In the genomic region with DNA sequence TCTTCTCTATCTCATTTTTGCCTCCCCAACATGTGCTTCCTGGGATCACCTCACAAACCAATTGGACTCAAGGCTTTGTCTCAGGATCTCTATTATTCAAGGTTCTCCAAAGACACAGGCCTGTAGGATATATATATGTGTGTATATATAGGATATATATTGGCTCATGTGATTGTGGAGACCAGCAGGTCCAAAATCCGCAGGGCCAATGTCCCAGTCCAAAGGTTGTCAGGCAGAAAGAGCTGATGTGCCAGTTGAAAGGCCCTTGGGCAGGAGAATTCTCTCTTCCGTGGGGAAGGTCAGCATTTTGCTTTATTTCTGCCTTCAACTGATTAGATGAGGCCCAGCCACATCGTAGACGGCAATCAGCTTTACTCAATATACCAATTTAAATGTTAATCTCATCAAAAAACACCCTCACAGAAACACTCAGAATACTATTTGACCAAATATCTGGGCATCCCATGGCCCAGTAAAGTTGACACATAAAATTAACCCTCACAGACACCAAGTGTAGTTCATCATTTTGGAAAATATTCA, we compare ENCODE assay signal across 25 cellular contexts. TPM values are rescaled to one million over a fixed set of nuclear protein-coding genes. Genes with fewer than 3 reads are reported as not detected.
DNase-seq lines count a peak whose midpoint lies in the region; ATAC-seq, FAIRE-seq and TF ChIP-seq lines count a peak whose summit lies in the region.
"Had no signal": no experiment of that assay in that cellular context is flagged by ENCODE, and none has a peak within 500 bp of the region (broad histone marks: within the 10 kb centered on the region; RNA-seq: fewer than 3 reads in every experiment).

No MANE protein-coding gene starts in this region.

- H3K4me1 Mint-ChIP-seq in activated naive CD8-positive, alpha-beta T cell (ENCODE audit: low read depth), result peaks cover 12% of the 10 kb centered on the region
- H3K4me1 Mint-ChIP-seq in activated naive CD8-positive, alpha-beta T cell treated with anti-CD3 and anti-CD28 coated beads, Interleukin-2, amount 50 U/mL, for 24 hours, result peaks cover 9% of the 10 kb centered on the region
- peaks cover 44% of the 10 kb centered on the region for H3K4me1 Mint-ChIP-seq in brain
- H3K4me1 Mint-ChIP-seq in naive thymus-derived CD8-positive, alpha-beta T cell, result peaks cover 6 to 15% (median 12%) of the 10 kb centered on the region in 4 donors
- H3K4me1 Mint-ChIP-seq in effector memory CD8-positive, alpha-beta T cell (ENCODE audit: low read depth in 2 of 2), result peaks cover 0 to 10% of the 10 kb centered on the region in 2 donors

- H3K4me3 ChIP-seq in small intestine (ENCODE audit: low read depth in 1 of 2, low read length in 2 of 2), result no peak overlapping the region
- H3K4me3 ChIP-seq: BLaER1, PC-9, SJCRH30 had no signal

- H3K4me3 Mint-ChIP-seq in activated naive CD8-positive, alpha-beta T cell, result peak overlapping the region; percentile 87
- no peak overlapping the region for H3K4me3 Mint-ChIP-seq in activated naive CD8-positive, alpha-beta T cell treated with anti-CD3 and anti-CD28 coated beads, Interleukin-2, amount 50 U/mL, for 24 hours
- peak overlapping the region; percentile 78 to 88 (median 83) for H3K4me3 Mint-ChIP-seq in brain
- peak overlapping the region in 7 of 10 donors; percentile 1 to 74 (median 39) for H3K4me3 Mint-ChIP-seq in naive thymus-derived CD8-positive, alpha-beta T cell
- peak overlapping the region in 1 of 2 donors; percentile 42 for H3K4me3 Mint-ChIP-seq in effector memory CD8-positive, alpha-beta T cell
- H3K4me3 Mint-ChIP-seq: HFFc6 had no signal

- ATAC-seq in activated naive CD8-positive, alpha-beta T cell treated with anti-CD3 and anti-CD28 coated beads, Interleukin-2, amount 50 U/mL, for 24 hours, result no peak
- ATAC-seq in naive thymus-derived CD8-positive, alpha-beta T cell, result no peak
- ATAC-seq in effector memory CD8-positive, alpha-beta T cell (replicated peaks), result no peak
- ATAC-seq: Right ventricle myocardium inferior had no signal

- H3K27ac ChIP-seq in small intestine (ENCODE audit: low read depth in 1 of 2, low read length in 1 of 2), result no peak overlapping the region
- H3K27ac ChIP-seq: BLaER1, KMS-11, PC-9, SJCRH30 had no signal

- TF ChIP-seq CTCF in brain (conservative IDR thresholded peaks at IDR 0.05), result no peak

- no peaks in the 10 kb centered on the region for H3K9me3 Mint-ChIP-seq in activated naive CD8-positive, alpha-beta T cell (ENCODE audit: low read depth)
- no peaks in the 10 kb centered on the region for H3K9me3 Mint-ChIP-seq in activated naive CD8-positive, alpha-beta T cell treated with anti-CD3 and anti-CD28 coated beads, Interleukin-2, amount 50 U/mL, for 24 hours
- H3K9me3 Mint-ChIP-seq in brain, result peaks cover 0 to 8% (median 3%) of the 10 kb centered on the region in 5 experiments
- H3K9me3 Mint-ChIP-seq in naive thymus-derived CD8-positive, alpha-beta T cell, result peaks cover 0 to 9% (median 2%) of the 10 kb centered on the region in 9 donors
- H3K9me3 Mint-ChIP-seq in effector memory CD8-positive, alpha-beta T cell, result peaks cover 0 to 8% of the 10 kb centered on the region in 2 donors

- peaks cover 5% of the 10 kb centered on the region for H3K36me3 Mint-ChIP-seq in activated naive CD8-positive, alpha-beta T cell
- peaks cover 2% of the 10 kb centered on the region for H3K36me3 Mint-ChIP-seq in activated naive CD8-positive, alpha-beta T cell treated with anti-CD3 and anti-CD28 coated beads, Interleukin-2, amount 50 U/mL, for 24 hours (ENCODE audit: low read depth)
- H3K36me3 Mint-ChIP-seq in brain, result peaks cover 11% of the 10 kb centered on the region
- H3K36me3 Mint-ChIP-seq in naive thymus-derived CD8-positive, alpha-beta T cell, result peaks cover 0 to 2% (median 0%) of the 10 kb centered on the region in 3 donors
- H3K36me3 Mint-ChIP-seq in effector memory CD8-positive, alpha-beta T cell (ENCODE audit: insufficient read depth), result peaks cover 2% of the 10 kb centered on the region

- no peak for DNase-seq in activated naive CD8-positive, alpha-beta T cell treated with anti-CD3 and anti-CD28 coated beads, Interleukin-2, amount 50 U/mL, for 24 hours
- no peak for DNase-seq in naive thymus-derived CD8-positive, alpha-beta T cell
- DNase-seq in small intestine (peak; percentile 55), Ammon's horn (ENCODE audit: low spot score) (no peak), occipital lobe (lab: John Stamatoyannopoulos, UW) (no peak)
- DNase-seq in effector memory CD8-positive, alpha-beta T cell, result no peak
- DNase-seq: COR-L47, DMS53, HFFc6, NCI-H1048, NCI-H1417, NCI-H1694, NCI-H2029 treated with DMSO at 0.1 percent for 48 hours, NCI-H526 treated with DMSO at 0.1 percent for 48 hours, PC-9 had no signal

- 67 to 90% (median 75%) methylated on average over 4 of the region's 4 CpGs for WGBS in small intestine, 3 donors

- H3K27ac Mint-ChIP-seq in activated naive CD8-positive, alpha-beta T cell, result no peak overlapping the region
- no peak overlapping the region for H3K27ac Mint-ChIP-seq in activated naive CD8-positive, alpha-beta T cell treated with anti-CD3 and anti-CD28 coated beads, Interleukin-2, amount 50 U/mL, for 24 hours
- peak overlapping the region in 1 of 5 experiments; percentile 18 for H3K27ac Mint-ChIP-seq in brain
- no peak overlapping the region for H3K27ac Mint-ChIP-seq in naive thymus-derived CD8-positive, alpha-beta T cell
- H3K27ac Mint-ChIP-seq in effector memory CD8-positive, alpha-beta T cell, result no peak overlapping the region
- H3K27ac Mint-ChIP-seq: CD4-positive, alpha-beta memory T cell; GM23338; H9; HFFc6 had no signal

- FAIRE-seq in small intestine (lab: Jason Lieb, UNC), result no peak
- FAIRE-seq: G401.6 had no signal

- POLR2A ChIA-PET in naive thymus-derived CD8-positive, alpha-beta T cell (lab: Charles Lee), result no interaction called here

- H3K27me3 ChIP-seq in small intestine (ENCODE audit: control insufficient read depth in 2 of 2, insufficient read depth in 2 of 2, low read length in 2 of 2), result peaks cover 0 to 20% of the 10 kb centered on the region in 2 donors
- H3K27me3 ChIP-seq: BLaER1, SJCRH30 had no signal

- H3K36me3 ChIP-seq in small intestine (ENCODE audit: control insufficient read depth in 2 of 2, insufficient read depth in 2 of 2, low read length in 2 of 2), result no peaks in the 10 kb centered on the region
- H3K36me3 ChIP-seq: SJCRH30 had no signal

- H3K9me3 ChIP-seq in small intestine (ENCODE audit: control insufficient read depth, low read depth), result no peaks in the 10 kb centered on the region
- H3K9me3 ChIP-seq: SJCRH30 had no signal

- H3K4me1 ChIP-seq in small intestine (ENCODE audit: control insufficient read depth in 2 of 2, insufficient read depth in 1 of 2, low read depth in 1 of 2, low read length in 1 of 2), result peaks cover 0 to 3% of the 10 kb centered on the region in 2 donors
- H3K4me1 ChIP-seq: BLaER1, SJCRH30 had no signal

- H3K27me3 Mint-ChIP-seq in activated naive CD8-positive, alpha-beta T cell, result peaks cover 21% of the 10 kb centered on the region
- peaks cover 40% of the 10 kb centered on the region for H3K27me3 Mint-ChIP-seq in activated naive CD8-positive, alpha-beta T cell treated with anti-CD3 and anti-CD28 coated beads, Interleukin-2, amount 50 U/mL, for 24 hours
- H3K27me3 Mint-ChIP-seq in brain, result peaks cover 4% of the 10 kb centered on the region
- peaks cover 17 to 43% (median 39%) of the 10 kb centered on the region in 5 donors for H3K27me3 Mint-ChIP-seq in naive thymus-derived CD8-positive, alpha-beta T cell
- H3K27me3 Mint-ChIP-seq in effector memory CD8-positive, alpha-beta T cell, result peaks cover 24 to 46% of the 10 kb centered on the region in 2 donors

RNA-seq across cellular contexts. Expression of a gene that starts 1.3 kb away (rescaled TPM):
- 33.1 TPM for polyA plus RNA-seq in brain (ENCODE audit: insufficient read depth, low read depth, low replicate concordance)
- not detected for total RNA-seq in naive thymus-derived CD8-positive, alpha-beta T cell
- not detected for polyA plus RNA-seq in naive thymus-derived CD8-positive, alpha-beta T cell
- polyA plus RNA-seq in small intestine, result 1 to 10 TPM in 2 of 3 donors, under 1 TPM in 1; 0.45 to 1.9 (median 1.9) TPM
- 54.9 TPM for total RNA-seq in occipital lobe
- total RNA-seq: HFFc6, PC-9, Right ventricle myocardium inferior, SJCRH30 had no signal
- polyA plus RNA-seq: CD4-positive, alpha-beta memory T cell had no signal

RNA-seq across cellular contexts. Expression of a gene that starts 41.6 kb away (rescaled TPM):
- polyA plus RNA-seq in brain (ENCODE audit: insufficient read depth, low read depth, low replicate concordance) (19.6 TPM), small intestine (100 to 1,000 TPM in 1 of 3 donors, 10 to 100 TPM in 2; 54.8 to 123 (median 66.5) TPM)
- total RNA-seq in naive thymus-derived CD8-positive, alpha-beta T cell, result 100 to 1,000 TPM; 102 to 114 TPM
- polyA plus RNA-seq in naive thymus-derived CD8-positive, alpha-beta T cell, result 10 to 100 TPM; 25.9 to 34.8 (median 29.1) TPM
- 279 TPM for total RNA-seq in occipital lobe

RNA-seq across cellular contexts. Expression of a gene that starts 51.3 kb away (rescaled TPM):
- 6.4 TPM for polyA plus RNA-seq in brain (ENCODE audit: insufficient read depth, low read depth, low replicate concordance)
- 10 to 100 TPM; 40.4 to 49.8 TPM for total RNA-seq in naive thymus-derived CD8-positive, alpha-beta T cell
- polyA plus RNA-seq in naive thymus-derived CD8-positive, alpha-beta T cell, result 1 to 10 TPM; 2.6 to 6.7 (median 4.9) TPM
- 10 to 100 TPM; 16.3 to 32.0 (median 18.4) TPM for polyA plus RNA-seq in small intestine
- total RNA-seq in occipital lobe, result 293 TPM

Comparison
In these comparisons a context has a peak if more than half of its experiments do, and no peak if none do; other contexts are left out.
1. RNA of a gene that starts 1.3 kb away (polyA plus RNA-seq): 33.1 TPM in brain (single experiment); 0.45 to 1.9 TPM in small intestine and not detected in naive thymus-derived CD8-positive, alpha-beta T cell; every median in the first group is over 10 times any median in the second.